In the genomic region with DNA sequence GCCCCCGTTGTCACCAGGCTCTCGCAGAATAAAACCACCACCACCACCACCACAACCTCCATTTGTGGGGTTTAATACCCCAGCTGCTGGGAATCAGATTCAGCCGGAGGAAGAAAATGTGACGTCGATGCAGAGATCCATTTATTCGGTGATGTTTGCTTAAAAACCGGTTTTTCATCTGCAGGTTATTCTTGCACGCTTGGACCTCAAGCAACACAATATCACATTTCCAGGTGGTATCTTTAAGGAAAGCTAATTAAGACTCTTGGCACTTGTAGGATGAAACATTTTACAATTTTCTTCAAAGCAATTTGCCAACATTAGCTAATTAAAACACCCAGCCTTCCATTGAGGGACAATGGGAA, we compare ENCODE assay signal across 20 cellular contexts. TPM values are rescaled to one million over a fixed set of nuclear protein-coding genes. Genes with fewer than 3 reads are reported as not detected.
DNase-seq lines count a peak whose midpoint lies in the region; ATAC-seq, FAIRE-seq and TF ChIP-seq lines count a peak whose summit lies in the region.
"Had no signal": no experiment of that assay in that cellular context is flagged by ENCODE, and none has a peak within 500 bp of the region (broad histone marks: within the 10 kb centered on the region; RNA-seq: fewer than 3 reads in every experiment).

No MANE protein-coding gene starts in this region.

- H3F3A ChIP-seq in PC-9 (ENCODE audit: insufficient read depth, low read depth) = peaks cover 18% of the 10 kb centered on the region; the same call in 1 of the 2 replicates

- no peak for TF ChIP-seq EP300 in stomach (IDR thresholded peaks at IDR 0.05)

- H3K27ac ChIP-seq in PC-9 (no peak overlapping the region), stomach (peak overlapping the region; percentile 24 to 89 (median 67))
- H3K27ac ChIP-seq: ascending aorta had no signal

- peak overlapping the region; percentile 27; the same call in 1 of the 2 replicates for H3K4me3 ChIP-seq in PC-9
- peak overlapping the region in 1 of 4 donors; percentile 9 for H3K4me3 ChIP-seq in stomach
- H3K4me3 ChIP-seq: ascending aorta, MG63 had no signal

- ATAC-seq in GM19452 (IDR thresholded peaks at IDR 0.05; ENCODE audit: unreplicated experiment) (no peak), HG03354 (IDR thresholded peaks at IDR 0.05; ENCODE audit: poor library complexity, severe bottlenecking, unreplicated experiment) (no peak)

- CTCF ChIA-PET in PC-9 (lab: Charles Lee) = interaction anchor here (0.9 kb wide), 1 partner anchor 715 kb away, joined by 4 read pairs; no protein-coding TSS in a partner anchor

- H3K9me3 ChIP-seq in PC-9 (ENCODE audit: insufficient read depth, low read depth) (no peaks in the 10 kb centered on the region), stomach (no peaks in the 10 kb centered on the region)
- H3K9me3 ChIP-seq: ascending aorta, MG63, SK-N-SH had no signal

- H3K4me2 ChIP-seq in PC-9 = peak overlapping the region; percentile 71
- H3K4me2 ChIP-seq: SK-N-SH had no signal

- no peak for TF ChIP-seq POLR2A in stomach (IDR thresholded peaks at IDR 0.05)
- TF ChIP-seq POLR2A in GM12891 (IDR thresholded peaks at IDR 0.05; ENCODE audit: low read depth, low read length) = no peak

- no peaks in the 10 kb centered on the region for H3K9me2 ChIP-seq in PC-9 (ENCODE audit: insufficient read depth)
- H3K9me2 ChIP-seq: SK-N-SH had no signal

- BruUV-seq in PC-9 (replicated peaks; lab: Mats Ljungman, UMichigan) = no TSS peak

- TF ChIP-seq CTCF in PC-9 (conservative IDR thresholded peaks at IDR 0.05) (no peak), stomach (IDR thresholded peaks at IDR 0.05) (no peak)

- peak; percentile 97 for DNase-seq in DMS53 (lab: John Stamatoyannopoulos, UW)
- peak; percentile 84 for DNase-seq in NCI-H2029 treated with DMSO at 0.1 percent for 48 hours (lab: John Stamatoyannopoulos, UW)
- DNase-seq in PC-9 = peak; percentile 31 to 81
- DNase-seq in stomach = no peak
- DNase-seq in GM12891 (ENCODE audit: insufficient read length, low spot score) = no peak
- DNase-seq: activated CD4-positive, CD25-positive, alpha-beta regulatory T cell; activated CD8-positive, alpha-beta T cell treated with anti-CD3 and anti-CD28 coated beads for 36 hours; activated naive CD4-positive, alpha-beta T cell treated with anti-CD3 and anti-CD28 coated beads, Interleukin-2, amount 10 ng/mL, durations not matched to agents 7 days and 5 days; activated T-cell treated with anti-CD3 and anti-CD28 coated beads, Interleukin-2, amount 50 U/mL, for 24 hours; effector memory CD4-positive, alpha-beta T cell; GF-D8; glutamatergic neuron; H7; MG63; SK-N-SH; stimulated activated CD4-positive, alpha-beta T cell treated with anti-CD3 and anti-CD28 coated beads, Interleukin-12 subunit alpha, Interleukin-12 subunit beta, amount 100 ng/mL, for 4 hours had no signal

- no peak overlapping the region; the same call in 1 of the 2 replicates for H2AFZ ChIP-seq in PC-9

- no peaks in the 10 kb centered on the region for H3K27me3 ChIP-seq in PC-9 (ENCODE audit: insufficient read depth, low read depth)
- peaks cover 0 to 24% (median 16%) of the 10 kb centered on the region in 3 donors for H3K27me3 ChIP-seq in stomach
- H3K27me3 ChIP-seq: MG63 had no signal

- POLR2A ChIA-PET in PC-9 (lab: Charles Lee; ENCODE audit: unreplicated experiment) = no interaction called here

- intact Hi-C loops in PC-9 (cut with micrococcal nuclease; ENCODE audit: unreplicated experiment) = loop anchor here (1.0 to 5.0 kb wide), 6 partner anchors 37 to 631 kb away; no protein-coding TSS in a partner anchor
- intact Hi-C loops in stomach (cut with DNase I; ENCODE audit: low total_unique reads) = no loop called here

- no peaks in the 10 kb centered on the region for H4K20me1 ChIP-seq in PC-9 (ENCODE audit: insufficient read depth)

- H3K79me2 ChIP-seq in PC-9 (ENCODE audit: low read depth) = no peaks in the 10 kb centered on the region

- 24 to 44% (median 41%) methylated on average over 8 of the region's 8 CpGs for WGBS in stomach, 5 donors

- no peak for FAIRE-seq in GM12891 (lab: Jason Lieb, UNC)
- FAIRE-seq: RCC 7860 had no signal

- H3K36me3 ChIP-seq in PC-9 (ENCODE audit: low read depth) (no peaks in the 10 kb centered on the region), stomach (no peaks in the 10 kb centered on the region)
- H3K36me3 ChIP-seq: ascending aorta, MG63 had no signal

- peaks cover 30% of the 10 kb centered on the region for H3K4me1 ChIP-seq in PC-9 (replicated peaks; ENCODE audit: insufficient read depth)
- peaks cover 16 to 33% (median 31%) of the 10 kb centered on the region in 4 donors for H3K4me1 ChIP-seq in stomach

TF ChIP-seq in GM12891, 5 proteins besides CTCF, POLR2A, EP300 and RAD21:
- TF ChIP-seq POU2F2 (IDR thresholded peaks at IDR 0.05; ENCODE audit: low read depth, low read length) (no peak), TAF1 (IDR thresholded peaks at IDR 0.05; ENCODE audit: low read depth, low read length) (no peak), POLR2AphosphoS5 (IDR thresholded peaks at IDR 0.05; ENCODE audit: low read depth, low read length) (no peak), PAX5 (IDR thresholded peaks at IDR 0.05; ENCODE audit: insufficient read depth, low read length, severe bottlenecking) (no peak), SPI1 (IDR thresholded peaks at IDR 0.05; ENCODE audit: low read depth, low read length) (no peak)

RNA-seq across cellular contexts. Expression of a gene that starts 39.8 kb away (rescaled TPM):
- 29.3 and 32.5 TPM in 2 replicates for total RNA-seq in PC-9 (2021)
- 100 to 1,000 TPM in 1 of 5 donors, 10 to 100 TPM in 3, 1 to 10 TPM in 1; 1.2 to 124 (median 71.9) TPM for total RNA-seq in stomach
- polyA plus RNA-seq in stomach = 10 to 100 TPM; 11.6 to 27.0 (median 19.9) TPM
- 7.0 TPM for polyA plus RNA-seq in GM12891 (2012; ENCODE audit: low read depth, missing spikeins)

RNA-seq across cellular contexts. Expression of a gene that starts 40.0 kb away (rescaled TPM):
- total RNA-seq in PC-9 (2021) = 18.6 and 21.1 TPM in 2 replicates
- total RNA-seq in stomach = 10 to 100 TPM in 1 of 5 donors, 1 to 10 TPM in 2, under 1 TPM in 1, not detected in 1; 0.43 to 12.7 (median 3.4) TPM
- polyA plus RNA-seq in stomach = 1 to 10 TPM in 1 of 3 donors, under 1 TPM in 1, not detected in 1; 0.44 to 1.0 TPM
- polyA plus RNA-seq in GM12891 (2012; ENCODE audit: low read depth, missing spikeins) = 2.5 TPM

Comparison
In these comparisons a context has a peak if more than half of its experiments do, and no peak if none do; other contexts are left out.
1. DNase-seq: peak in DMS53 (single experiment), NCI-H2029 treated with DMSO at 0.1 percent for 48 hours (single experiment) and PC-9 (2 of 2); none in stomach (single experiment) and GM12891 (single experiment).